Comparison of ENCODE assay signal across 7 cellular contexts in the genomic region with DNA sequence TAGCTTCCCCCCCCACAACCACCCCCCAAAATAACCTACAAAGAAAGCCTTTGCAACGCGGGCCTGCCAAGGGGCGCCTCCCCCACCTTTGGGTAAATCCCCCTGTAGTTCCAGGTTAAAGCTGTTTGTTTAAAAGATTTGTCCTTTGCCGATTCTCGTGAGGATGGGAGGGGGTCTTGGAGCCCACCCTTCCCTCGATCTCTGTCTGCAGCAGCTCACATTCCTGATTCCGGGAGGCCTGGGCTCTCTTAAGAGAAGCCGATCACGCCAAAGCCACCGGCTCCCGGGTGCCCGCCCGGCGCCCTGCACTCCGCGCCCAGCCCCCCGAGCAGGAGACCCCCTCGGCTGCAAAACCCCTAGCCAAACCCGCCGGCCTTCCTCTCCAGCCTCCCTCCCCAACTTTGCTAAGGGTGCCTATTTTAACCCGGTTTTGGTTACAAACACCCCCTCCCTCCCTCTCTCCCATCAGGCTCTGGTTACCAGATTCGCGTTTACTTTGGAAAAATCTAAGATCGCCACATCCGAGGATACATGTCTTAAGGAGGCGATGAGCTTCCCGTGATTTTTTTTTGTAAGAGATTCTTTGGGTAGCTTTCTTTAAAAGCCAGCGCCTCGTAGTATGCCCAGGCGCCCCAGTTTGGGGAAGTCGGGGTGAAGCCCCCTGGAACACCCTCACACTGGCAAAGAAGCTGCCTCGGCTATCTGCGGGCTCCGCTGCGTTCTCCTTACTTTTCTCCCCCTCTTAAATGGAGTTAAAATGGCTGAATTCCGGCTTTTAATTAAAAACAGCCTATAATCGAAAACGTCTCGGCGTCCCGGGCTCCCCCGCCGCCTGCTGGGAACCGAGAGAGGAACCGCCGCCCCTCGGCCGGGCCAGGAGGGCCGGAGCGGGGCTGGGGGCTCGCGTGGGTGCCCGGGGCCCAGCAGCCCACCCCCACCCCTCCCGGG. TPM values are rescaled to one million over a fixed set of nuclear protein-coding genes. Genes with fewer than 3 reads are reported as not detected.
DNase-seq lines count a peak whose midpoint lies in the region; FAIRE-seq and TF ChIP-seq lines count a peak whose summit lies in the region.

No MANE protein-coding gene starts in this region.

- peak overlapping the region; percentile 63 to 93 for H3K9ac ChIP-seq in kidney (ENCODE audit: low read length in 2 of 2)

- DNase-seq in GM03348 (ENCODE audit: low spot score) = peak; percentile 58
- DNase-seq in NCI-H526 treated with DMSO at 0.1 percent for 48 hours (lab: John Stamatoyannopoulos, UW) = peak; percentile 16
- DNase-seq in brain microvascular endothelial cell = no peak
- peak; percentile 74 for DNase-seq in kidney
- DNase-seq in stomach = no peak
- DNase-seq in NCI-H2081 treated with DMSO at 0.1 percent for 48 hours (lab: John Stamatoyannopoulos, UW) = no peak
- no peak for DNase-seq in H54 (ENCODE audit: insufficient read length, low spot score)

- peak overlapping the region; percentile 85 for H3K4me3 ChIP-seq in brain microvascular endothelial cell (ENCODE audit: low read depth, low read length)
- H3K4me3 ChIP-seq in kidney (ENCODE audit: low read length in 2 of 2) = peak overlapping the region; percentile 80 to 88
- H3K4me3 ChIP-seq in stomach = peak overlapping the region; percentile 63 to 93 (median 82)

- peak overlapping the region; percentile 73 for H3K27ac ChIP-seq in brain microvascular endothelial cell
- H3K27ac ChIP-seq in kidney (ENCODE audit: low read depth in 2 of 2, low read length in 2 of 2) = peak overlapping the region; percentile 90 to 97
- peak overlapping the region; percentile 94 to 100 (median 99) for H3K27ac ChIP-seq in stomach

- in situ Hi-C loops in brain microvascular endothelial cell (cut with HindIII; ENCODE audit: low pct_ligation_motif_present, low sequenced_read_pairs) = no loop called here

- no peak for TF ChIP-seq EP300 in stomach (IDR thresholded peaks at IDR 0.05)

- intact Hi-C loops in kidney (cut with DNase I) = no loop called here
- intact Hi-C loops in stomach (cut with DNase I; ENCODE audit: low total_unique reads) = no loop called here

- H3K27me3 ChIP-seq in brain microvascular endothelial cell (replicated peaks) (no peaks in the 10 kb centered on the region), stomach (peaks cover 0 to 16% (median 0%) of the 10 kb centered on the region in 3 donors)

- 0 to 2% (median 1%) methylated on average over 29 to 54 of the region's 54 CpGs for WGBS in stomach, 5 donors

- TF ChIP-seq POLR2A in stomach (IDR thresholded peaks at IDR 0.05) (no peak), H54 (IDR thresholded peaks at IDR 0.05; ENCODE audit: low read depth, low read length) (no peak)

- TF ChIP-seq CTCF in brain microvascular endothelial cell (IDR thresholded peaks at IDR 0.05; ENCODE audit: low read depth, low read length, missing control alignments) (peak; percentile 23), kidney (IDR thresholded peaks at IDR 0.05; ENCODE audit: borderline replicate concordance, extremely low read depth, insufficient read depth) (no peak), stomach (IDR thresholded peaks at IDR 0.05) (no peak)

- H3K9me3 ChIP-seq in kidney (ENCODE audit: control insufficient read depth in 1 of 2, low read length in 2 of 2) (no peaks in the 10 kb centered on the region), stomach (no peaks in the 10 kb centered on the region)

- H3K4me1 ChIP-seq in kidney (ENCODE audit: control insufficient read depth in 1 of 2, insufficient read depth in 1 of 2, low read depth in 1 of 2, low read length in 2 of 2) (peaks cover 15 to 16% of the 10 kb centered on the region in 2 donors), stomach (peaks cover 18 to 32% (median 25%) of the 10 kb centered on the region in 4 donors)

- peaks cover 5% of the 10 kb centered on the region for H3K36me3 ChIP-seq in brain microvascular endothelial cell (replicated peaks)
- H3K36me3 ChIP-seq in kidney (ENCODE audit: control insufficient read depth in 1 of 2, insufficient read depth in 2 of 2, low read length in 2 of 2) = no peaks in the 10 kb centered on the region
- H3K36me3 ChIP-seq in stomach = no peaks in the 10 kb centered on the region

- FAIRE-seq in kidney (lab: Jason Lieb, UNC) = no peak
- FAIRE-seq in H54 (lab: Jason Lieb, UNC) = no peak

RNA-seq across cellular contexts. Expression of a gene that starts 1.0 kb away (rescaled TPM):
- 125 TPM for total RNA-seq in kidney
- 12.5 TPM for polyA plus RNA-seq in kidney (ENCODE audit: insufficient read depth, low read depth, low replicate concordance)
- total RNA-seq in stomach = 100 to 1,000 TPM in 3 of 5 donors, 10 to 100 TPM in 2; 72.5 to 463 (median 108) TPM
- 10 to 100 TPM in 2 of 3 donors, 1 to 10 TPM in 1; 8.5 to 29.4 (median 11.2) TPM for polyA plus RNA-seq in stomach

Comparison
In these comparisons a context has a peak if more than half of its experiments do, and no peak if none do; other contexts are left out.
1. DNase-seq: peak in GM03348 (single experiment), NCI-H526 treated with DMSO at 0.1 percent for 48 hours (single experiment) and kidney (single experiment); none in brain microvascular endothelial cell (single experiment), stomach (single experiment), NCI-H2081 treated with DMSO at 0.1 percent for 48 hours (single experiment) and H54 (single experiment).
2. Peak in every context shown above with its lines, with median percentiles within 50 percentile points of each other: H3K27ac ChIP-seq and H3K4me3 ChIP-seq.